36 cellular contexts compared by ENCODE assay signal in genomic region chr7:7876419-7876818, GRCh38.
"Had no signal": no experiment of that assay in that cellular context is flagged by ENCODE, and none has a peak within 500 bp of the region (broad histone marks: within the 10 kb centered on the region; RNA-seq: fewer than 3 reads in every experiment).

No MANE protein-coding gene starts in this region.

- H3K4me3 Mint-ChIP-seq: activated CD4-positive, alpha-beta memory T cell treated with anti-CD3 and anti-CD28 coated beads, Interleukin-2, amount 10 ng/mL, durations not matched to agents 7 days and 5 days; activated CD4-positive, alpha-beta T cell treated with anti-CD3 and anti-CD28 coated beads for 36 hours; activated CD4-positive, alpha-beta T cell treated with anti-CD3 and anti-CD28 coated beads, Interleukin-2, amount 10 ng/mL, durations not matched to agents 7 days and 5 days; activated CD8-positive, alpha-beta memory T cell treated with anti-CD3 and anti-CD28 coated beads, Interleukin-2, amount 10 ng/mL, durations not matched to agents 7 days and 5 days; activated CD8-positive, alpha-beta T cell treated with anti-CD3 and anti-CD28 coated beads, Interleukin-2, amount 10 ng/mL, durations not matched to agents 7 days and 5 days; activated naive CD4-positive, alpha-beta T cell treated with anti-CD3 and anti-CD28 coated beads, Interleukin-2, amount 10 ng/mL, durations not matched to agents 7 days and 5 days; activated naive CD4-positive, alpha-beta T cell treated with anti-CD3 and anti-CD28 coated beads, Interleukin-2, amount 50 U/mL, for 24 hours; activated naive CD8-positive, alpha-beta T cell; activated naive CD8-positive, alpha-beta T cell treated with anti-CD3 and anti-CD28 coated beads, Interleukin-2, amount 10 ng/mL, durations not matched to agents 7 days and 5 days; activated naive CD8-positive, alpha-beta T cell treated with anti-CD3 and anti-CD28 coated beads, Interleukin-2, amount 50 U/mL, for 24 hours; activated T-cell treated with anti-CD3 and anti-CD28 coated beads, Interleukin-2, amount 50 U/mL, for 24 hours; activated T-cell treated with anti-CD3 and anti-CD28 coated beads, Interleukin-2, amount 50 U/mL, for 72 hours; activated T-helper 1 cell treated with anti-CD3 and anti-CD28 coated beads, Interleukin-12 subunit alpha, Interleukin-12 subunit beta, Interleukin-2, Interleukin-4 antibody, amounts not matched to agents 30 ng/mL and 10 ng/mL and 1 ng/mL, durations not matched to agents 14 hours and 24 hours and 36 hours; activated T-helper 17 cell treated with anti-CD3 and anti-CD28 coated beads, Interleukin-2, amount 50 U/mL, for 72 hours; brain; T-helper 1 cell treated with Interleukin-12 subunit alpha and Interleukin-12 subunit beta and Interleukin-4 antibody, amounts not matched to agents 30 μg/mL and 1 μg/mL, for 36 hours; T-helper 2 cell treated with Interferon-gamma antibody and Interleukin-4, amounts not matched to agents 5 μg/mL and 100 μg/mL, for 36 hours had no signal

- FAIRE-seq: TTC549 had no signal

- H3K27me3 Mint-ChIP-seq: activated CD4-positive, alpha-beta memory T cell treated with anti-CD3 and anti-CD28 coated beads, Interleukin-2, amount 10 ng/mL, durations not matched to agents 7 days and 5 days; activated CD4-positive, alpha-beta T cell treated with anti-CD3 and anti-CD28 coated beads for 36 hours; activated CD4-positive, alpha-beta T cell treated with anti-CD3 and anti-CD28 coated beads, Interleukin-2, amount 10 ng/mL, durations not matched to agents 7 days and 5 days; activated CD8-positive, alpha-beta memory T cell treated with anti-CD3 and anti-CD28 coated beads, Interleukin-2, amount 10 ng/mL, durations not matched to agents 7 days and 5 days; activated naive CD4-positive, alpha-beta T cell treated with anti-CD3 and anti-CD28 coated beads, Interleukin-2, amount 10 ng/mL, durations not matched to agents 7 days and 5 days; activated naive CD4-positive, alpha-beta T cell treated with anti-CD3 and anti-CD28 coated beads, Interleukin-2, amount 50 U/mL, for 24 hours; activated naive CD8-positive, alpha-beta T cell; activated naive CD8-positive, alpha-beta T cell treated with anti-CD3 and anti-CD28 coated beads, Interleukin-2, amount 10 ng/mL, durations not matched to agents 7 days and 5 days; activated naive CD8-positive, alpha-beta T cell treated with anti-CD3 and anti-CD28 coated beads, Interleukin-2, amount 50 U/mL, for 24 hours; activated T-cell treated with anti-CD3 and anti-CD28 coated beads, Interleukin-2, amount 50 U/mL, for 24 hours; activated T-helper 17 cell treated with anti-CD3 and anti-CD28 coated beads, Interleukin-2, amount 50 U/mL, for 72 hours; brain had no signal

- H3K36me3 ChIP-seq: ascending aorta, cardiac muscle cell had no signal

- H3K4me1 ChIP-seq: ascending aorta had no signal

- H3K4me1 Mint-ChIP-seq: activated CD4-positive, alpha-beta memory T cell treated with anti-CD3 and anti-CD28 coated beads, Interleukin-2, amount 10 ng/mL, durations not matched to agents 7 days and 5 days; activated CD4-positive, alpha-beta T cell treated with anti-CD3 and anti-CD28 coated beads for 36 hours; activated CD4-positive, alpha-beta T cell treated with anti-CD3 and anti-CD28 coated beads, Interleukin-2, amount 10 ng/mL, durations not matched to agents 7 days and 5 days; activated CD8-positive, alpha-beta memory T cell treated with anti-CD3 and anti-CD28 coated beads, Interleukin-2, amount 10 ng/mL, durations not matched to agents 7 days and 5 days; activated naive CD4-positive, alpha-beta T cell treated with anti-CD3 and anti-CD28 coated beads, Interleukin-2, amount 10 ng/mL, durations not matched to agents 7 days and 5 days; activated naive CD4-positive, alpha-beta T cell treated with anti-CD3 and anti-CD28 coated beads, Interleukin-2, amount 50 U/mL, for 24 hours; activated naive CD8-positive, alpha-beta T cell treated with anti-CD3 and anti-CD28 coated beads, Interleukin-2, amount 10 ng/mL, durations not matched to agents 7 days and 5 days; activated naive CD8-positive, alpha-beta T cell treated with anti-CD3 and anti-CD28 coated beads, Interleukin-2, amount 50 U/mL, for 24 hours; activated T-helper 17 cell treated with anti-CD3 and anti-CD28 coated beads, Interleukin-2, amount 50 U/mL, for 72 hours had no signal

- H3K27ac Mint-ChIP-seq: activated CD4-positive, alpha-beta memory T cell treated with anti-CD3 and anti-CD28 coated beads, Interleukin-2, amount 10 ng/mL, durations not matched to agents 7 days and 5 days; activated CD4-positive, alpha-beta T cell treated with anti-CD3 and anti-CD28 coated beads for 36 hours; activated CD4-positive, alpha-beta T cell treated with anti-CD3 and anti-CD28 coated beads, Interleukin-2, amount 10 ng/mL, durations not matched to agents 7 days and 5 days; activated CD8-positive, alpha-beta memory T cell treated with anti-CD3 and anti-CD28 coated beads, Interleukin-2, amount 10 ng/mL, durations not matched to agents 7 days and 5 days; activated CD8-positive, alpha-beta T cell treated with anti-CD3 and anti-CD28 coated beads, Interleukin-2, amount 10 ng/mL, durations not matched to agents 7 days and 5 days; activated naive CD4-positive, alpha-beta T cell treated with anti-CD3 and anti-CD28 coated beads, Interleukin-2, amount 10 ng/mL, durations not matched to agents 7 days and 5 days; activated naive CD4-positive, alpha-beta T cell treated with anti-CD3 and anti-CD28 coated beads, Interleukin-2, amount 50 U/mL, for 24 hours; activated naive CD8-positive, alpha-beta T cell; activated naive CD8-positive, alpha-beta T cell treated with anti-CD3 and anti-CD28 coated beads, Interleukin-2, amount 10 ng/mL, durations not matched to agents 7 days and 5 days; activated naive CD8-positive, alpha-beta T cell treated with anti-CD3 and anti-CD28 coated beads, Interleukin-2, amount 50 U/mL, for 24 hours; activated T-cell treated with anti-CD3 and anti-CD28 coated beads, Interleukin-2, amount 50 U/mL, for 24 hours; activated T-cell treated with anti-CD3 and anti-CD28 coated beads, Interleukin-2, amount 50 U/mL, for 72 hours; activated T-helper 1 cell treated with anti-CD3 and anti-CD28 coated beads, Interleukin-12 subunit alpha, Interleukin-12 subunit beta, Interleukin-2, Interleukin-4 antibody, amounts not matched to agents 30 ng/mL and 10 ng/mL and 1 ng/mL, durations not matched to agents 14 hours and 24 hours and 36 hours; activated T-helper 17 cell treated with anti-CD3 and anti-CD28 coated beads, Interleukin-2, amount 50 U/mL, for 72 hours; T-helper 1 cell treated with Interleukin-12 subunit alpha and Interleukin-12 subunit beta and Interleukin-4 antibody, amounts not matched to agents 30 μg/mL and 1 μg/mL, for 36 hours; T-helper 2 cell treated with Interferon-gamma antibody and Interleukin-4, amounts not matched to agents 5 μg/mL and 100 μg/mL, for 36 hours had no signal

- ATAC-seq: activated CD4-positive, alpha-beta T cell treated with anti-CD3 and anti-CD28 coated beads for 36 hours; activated CD4-positive, CD25-positive, alpha-beta regulatory T cell treated with anti-CD3 and anti-CD28 coated beads, Interleukin-2, amount 50 U/mL, for 24 hours; activated CD8-positive, alpha-beta memory T cell treated with anti-CD3 and anti-CD28 coated beads, Interleukin-2, amount 10 ng/mL, durations not matched to agents 7 days and 5 days; activated CD8-positive, alpha-beta T cell treated with anti-CD3 and anti-CD28 coated beads, Interleukin-2, amount 10 ng/mL, durations not matched to agents 7 days and 5 days; activated naive CD8-positive, alpha-beta T cell treated with anti-CD3 and anti-CD28 coated beads, Interleukin-2, amount 50 U/mL, for 24 hours; activated T-cell treated with anti-CD3 and anti-CD28 coated beads, Interleukin-2, amount 50 U/mL, for 72 hours; activated T-helper 17 cell treated with anti-CD3 and anti-CD28 coated beads, Interleukin-2, amount 50 U/mL, for 72 hours had no signal

- H3K4me3 ChIP-seq: ascending aorta, cardiac muscle cell had no signal

- H3K27me3 ChIP-seq: ascending aorta, cardiac muscle cell had no signal

- H3K9me3 Mint-ChIP-seq: activated CD4-positive, alpha-beta memory T cell treated with anti-CD3 and anti-CD28 coated beads, Interleukin-2, amount 10 ng/mL, durations not matched to agents 7 days and 5 days; activated T-cell treated with anti-CD3 and anti-CD28 coated beads, Interleukin-2, amount 50 U/mL, for 24 hours; activated T-helper 1 cell treated with anti-CD3 and anti-CD28 coated beads, Interleukin-12 subunit alpha, Interleukin-12 subunit beta, Interleukin-2, Interleukin-4 antibody, amounts not matched to agents 30 ng/mL and 10 ng/mL and 1 ng/mL, durations not matched to agents 14 hours and 24 hours and 36 hours; activated T-helper 17 cell treated with anti-CD3 and anti-CD28 coated beads, Interleukin-2, amount 50 U/mL, for 72 hours; T-helper 1 cell treated with Interleukin-12 subunit alpha and Interleukin-12 subunit beta and Interleukin-4 antibody, amounts not matched to agents 30 μg/mL and 1 μg/mL, for 36 hours had no signal

- H3K27ac ChIP-seq: ascending aorta, cardiac muscle cell, VCaP had no signal

- DNase-seq: activated CD4-positive, alpha-beta memory T cell treated with anti-CD3 and anti-CD28 coated beads, Interleukin-2, amount 10 ng/mL, durations not matched to agents 7 days and 5 days; activated CD4-positive, alpha-beta T cell treated with anti-CD3 and anti-CD28 coated beads for 1 hour; activated CD4-positive, alpha-beta T cell treated with anti-CD3 and anti-CD28 coated beads for 36 hours; activated CD4-positive, alpha-beta T cell treated with anti-CD3 and anti-CD28 coated beads for 48 hours; activated CD4-positive, alpha-beta T cell treated with anti-CD3 and anti-CD28 coated beads, Interleukin-2, amount 10 ng/mL, durations not matched to agents 7 days and 5 days; activated CD4-positive, alpha-beta T cell treated with anti-CD3 and anti-CD28 coated beads, Interleukin-2, amount 50 U/mL, for 48 hours; activated CD4-positive, CD25-positive, alpha-beta regulatory T cell; activated CD8-positive, alpha-beta memory T cell treated with anti-CD3 and anti-CD28 coated beads for 24 hours; activated CD8-positive, alpha-beta memory T cell treated with anti-CD3 and anti-CD28 coated beads, Interleukin-2, amount 10 ng/mL, durations not matched to agents 7 days and 5 days; activated CD8-positive, alpha-beta memory T cell treated with anti-CD3 and anti-CD28 coated beads, Interleukin-2, amount 50 U/mL, for 48 hours; activated CD8-positive, alpha-beta T cell treated with anti-CD3 and anti-CD28 coated beads, Interleukin-2, amount 10 ng/mL, durations not matched to agents 7 days and 5 days; activated gamma-delta T cell; activated naive CD4-positive, alpha-beta T cell treated with anti-CD3 and anti-CD28 coated beads, Interleukin-2, amount 10 ng/mL, durations not matched to agents 7 days and 5 days; activated naive CD4-positive, alpha-beta T cell treated with Interleukin-2 at 50 U/mL for 16 hours; activated naive CD8-positive, alpha-beta T cell treated with anti-CD3 and anti-CD28 coated beads, Interleukin-2, amount 10 ng/mL, durations not matched to agents 7 days and 5 days; activated naive CD8-positive, alpha-beta T cell treated with anti-CD3 and anti-CD28 coated beads, Interleukin-2, amount 50 U/mL, for 24 hours; activated T-cell treated with anti-CD3 and anti-CD28 coated beads, Interleukin-2, amount 50 U/mL, for 24 hours; activated T-cell treated with anti-CD3 and anti-CD28 coated beads, Interleukin-2, amount 50 U/mL, for 72 hours; amygdala; anterior cingulate cortex; caudate nucleus; T-helper 1 cell; T-helper 2 cell; T-helper 9 cell had no signal
